Comparison of ENCODE assay signal across 11 cellular contexts in genomic region chr11:106961518-106961917, GRCh38. TPM values are rescaled to one million over a fixed set of nuclear protein-coding genes. Genes with fewer than 3 reads are reported as not detected.
A peak's percentile ranks its signal among the peaks of the same experiment; 100 is the strongest.
DNase-seq lines count a peak whose midpoint lies in the region; ATAC-seq, FAIRE-seq and TF ChIP-seq lines count a peak whose summit lies in the region.
"Had no signal": no experiment of that assay in that cellular context is flagged by ENCODE, and none has a peak within 500 bp of the region (broad histone marks: within the 10 kb centered on the region; RNA-seq: fewer than 3 reads in every experiment).

No MANE protein-coding gene starts in this region.

- no peak overlapping the region for H2BK120ac ChIP-seq in mesendoderm (ENCODE audit: low read depth, low read length)

- no peak overlapping the region for H3K56ac ChIP-seq in mesendoderm (ENCODE audit: low read length)

- no peaks in the 10 kb centered on the region for H3K9me3 Mint-ChIP-seq in chondrocyte (ENCODE audit: low read depth)
- H3K9me3 Mint-ChIP-seq in stimulated activated effector memory CD8-positive, alpha-beta T cell treated with anti-CD3 and anti-CD28 coated beads, Interleukin-12 subunit alpha, Interleukin-12 subunit beta, amount 100 ng/mL, for 72 hours, result peaks cover 3% of the 10 kb centered on the region

- no peak overlapping the region for H3K18ac ChIP-seq in mesendoderm (ENCODE audit: low read length)

- no peak overlapping the region for H2BK15ac ChIP-seq in mesendoderm (replicated peaks; ENCODE audit: low read depth)

- no peak overlapping the region for H3K4me2 ChIP-seq in mesendoderm (ENCODE audit: low read length)

- H3K36me3 ChIP-seq in ACC112 (ENCODE audit: insufficient read depth, low read length) (no peaks in the 10 kb centered on the region), mesendoderm (ENCODE audit: control insufficient read depth, insufficient read depth, low read length) (no peaks in the 10 kb centered on the region)

- peaks cover 5% of the 10 kb centered on the region for H3K27me3 ChIP-seq in ACC112 (ENCODE audit: insufficient read depth, low read length)
- H3K27me3 ChIP-seq in mesendoderm (ENCODE audit: insufficient read depth, low read length, poor library complexity), result no peaks in the 10 kb centered on the region

- H3K4me1 ChIP-seq in ACC112 (ENCODE audit: control insufficient read depth, insufficient read depth, low read length, unreplicated experiment) (peaks cover 15% of the 10 kb centered on the region), mesendoderm (ENCODE audit: control insufficient read depth, low read depth, low read length) (peaks cover 2% of the 10 kb centered on the region)

- H3K27ac ChIP-seq in ACC112 (ENCODE audit: low read depth, low read length) (peak overlapping the region; percentile 57), mesendoderm (ENCODE audit: low read depth, low read length) (no peak overlapping the region)

- H4K8ac ChIP-seq in mesendoderm (ENCODE audit: low read depth, low read length), result no peak overlapping the region

- TF ChIP-seq CTCF in chondrocyte (IDR thresholded peaks at IDR 0.05), result no peak

- peak overlapping the region; percentile 89 for H3K27ac Mint-ChIP-seq in chondrocyte (ENCODE audit: unreplicated experiment)
- H3K27ac Mint-ChIP-seq in stimulated activated effector memory CD8-positive, alpha-beta T cell treated with anti-CD3 and anti-CD28 coated beads, Interleukin-12 subunit alpha, Interleukin-12 subunit beta, amount 100 ng/mL, for 72 hours, result no peak overlapping the region

- H3K4me1 Mint-ChIP-seq in chondrocyte (ENCODE audit: low read depth), result peaks cover 57% of the 10 kb centered on the region
- no peaks in the 10 kb centered on the region for H3K4me1 Mint-ChIP-seq in stimulated activated effector memory CD8-positive, alpha-beta T cell treated with anti-CD3 and anti-CD28 coated beads, Interleukin-12 subunit alpha, Interleukin-12 subunit beta, amount 100 ng/mL, for 72 hours

- H3K27me3 Mint-ChIP-seq in chondrocyte (ENCODE audit: low read depth), result no peaks in the 10 kb centered on the region

- no peak overlapping the region for H2BK5ac ChIP-seq in mesendoderm (ENCODE audit: low read length)

- H2AFZ ChIP-seq in ACC112 (ENCODE audit: low read length, unreplicated experiment), result no peak overlapping the region

- no peaks in the 10 kb centered on the region for H3K79me1 ChIP-seq in mesendoderm (ENCODE audit: low read length)

- no peaks in the 10 kb centered on the region for H3K79me2 ChIP-seq in ACC112 (ENCODE audit: control insufficient read depth, insufficient read depth, low read length, unreplicated experiment)
- H3K79me2 ChIP-seq in mesendoderm (ENCODE audit: control insufficient read depth, insufficient read depth, low read length), result no peaks in the 10 kb centered on the region

- no peak overlapping the region for H3K4ac ChIP-seq in mesendoderm (ENCODE audit: low read depth, low read length)

- no CpG with 5 or more reads among the region's 1 CpG for WGBS in mesendoderm (ENCODE audit: extremely low coverage, insufficient coverage, low lambda C conversion rate)

- DNase-seq in HTR-8/SVneo (ENCODE audit: insufficient read length, low spot score) (peak; percentile 25), chondrocyte (ENCODE audit: low spot score) (no peak), mesendoderm (peak; percentile 26)
- DNase-seq in stimulated activated effector memory CD8-positive, alpha-beta T cell treated with anti-CD3 and anti-CD28 coated beads, Interleukin-12 subunit alpha, Interleukin-12 subunit beta, amount 100 ng/mL, for 72 hours (ENCODE audit: low spot score in 2 of 2), result no peak
- DNase-seq in effector CD4-positive, alpha-beta T cell, result no peak
- DNase-seq: C1 segment of cervical spinal cord, KBM-7, occipital lobe had no signal

- H3K4me3 Mint-ChIP-seq in chondrocyte (ENCODE audit: unreplicated experiment), result no peak overlapping the region
- no peak overlapping the region for H3K4me3 Mint-ChIP-seq in stimulated activated effector memory CD8-positive, alpha-beta T cell treated with anti-CD3 and anti-CD28 coated beads, Interleukin-12 subunit alpha, Interleukin-12 subunit beta, amount 100 ng/mL, for 72 hours

- no peak overlapping the region for H3K9ac ChIP-seq in mesendoderm (ENCODE audit: low read length)

- H3K36me3 Mint-ChIP-seq in chondrocyte (ENCODE audit: low read depth), result peaks cover 2% of the 10 kb centered on the region
- no peaks in the 10 kb centered on the region for H3K36me3 Mint-ChIP-seq in stimulated activated effector memory CD8-positive, alpha-beta T cell treated with anti-CD3 and anti-CD28 coated beads, Interleukin-12 subunit alpha, Interleukin-12 subunit beta, amount 100 ng/mL, for 72 hours

- no peak overlapping the region for H3K23ac ChIP-seq in mesendoderm (ENCODE audit: low read length)

- H3K4me3 ChIP-seq in ACC112 (ENCODE audit: low read depth, low read length) (peak overlapping the region; percentile 5; the same call in 1 of the 2 replicates), mesendoderm (ENCODE audit: low read length) (no peak overlapping the region)

- no peak overlapping the region for H2AK5ac ChIP-seq in mesendoderm (ENCODE audit: low read length)

- no peak for ATAC-seq in stimulated activated effector memory CD8-positive, alpha-beta T cell treated with anti-CD3 and anti-CD28 coated beads, Interleukin-12 subunit alpha, Interleukin-12 subunit beta, amount 100 ng/mL, for 72 hours
- ATAC-seq in HG02885 (IDR thresholded peaks at IDR 0.05; ENCODE audit: poor library complexity, unreplicated experiment) (no peak), HG03196 (IDR thresholded peaks at IDR 0.05; ENCODE audit: unreplicated experiment) (no peak)

- no peak overlapping the region for H4K5ac ChIP-seq in mesendoderm (ENCODE audit: low read length)

- FAIRE-seq in HTR-8/SVneo (lab: Jason Lieb, UNC), result no peak

RNA-seq across cellular contexts. Expression of gene GUCY1A2, which starts 56.8 kb away (rescaled TPM):
- 0.80 to 17.4 TPM (median 17.4 TPM) in 3 replicates for total RNA-seq in chondrocyte
- polyA plus RNA-seq in mesendoderm (2013, experiment 1 of 2), result 0.48 TPM
- 0.38 TPM for polyA plus RNA-seq in mesendoderm (2013, experiment 2 of 2)

Comparison
In these comparisons a context has a peak if more than half of its experiments do, and no peak if none do; other contexts are left out.
1. DNase-seq: peak in HTR-8/SVneo (single experiment) and mesendoderm (single experiment); none in chondrocyte (single experiment), stimulated activated effector memory CD8-positive, alpha-beta T cell treated with anti-CD3 and anti-CD28 coated beads, Interleukin-12 subunit alpha, Interleukin-12 subunit beta, amount 100 ng/mL, for 72 hours (0 of 2) and effector CD4-positive, alpha-beta T cell (single experiment).